In the genomic region with DNA sequence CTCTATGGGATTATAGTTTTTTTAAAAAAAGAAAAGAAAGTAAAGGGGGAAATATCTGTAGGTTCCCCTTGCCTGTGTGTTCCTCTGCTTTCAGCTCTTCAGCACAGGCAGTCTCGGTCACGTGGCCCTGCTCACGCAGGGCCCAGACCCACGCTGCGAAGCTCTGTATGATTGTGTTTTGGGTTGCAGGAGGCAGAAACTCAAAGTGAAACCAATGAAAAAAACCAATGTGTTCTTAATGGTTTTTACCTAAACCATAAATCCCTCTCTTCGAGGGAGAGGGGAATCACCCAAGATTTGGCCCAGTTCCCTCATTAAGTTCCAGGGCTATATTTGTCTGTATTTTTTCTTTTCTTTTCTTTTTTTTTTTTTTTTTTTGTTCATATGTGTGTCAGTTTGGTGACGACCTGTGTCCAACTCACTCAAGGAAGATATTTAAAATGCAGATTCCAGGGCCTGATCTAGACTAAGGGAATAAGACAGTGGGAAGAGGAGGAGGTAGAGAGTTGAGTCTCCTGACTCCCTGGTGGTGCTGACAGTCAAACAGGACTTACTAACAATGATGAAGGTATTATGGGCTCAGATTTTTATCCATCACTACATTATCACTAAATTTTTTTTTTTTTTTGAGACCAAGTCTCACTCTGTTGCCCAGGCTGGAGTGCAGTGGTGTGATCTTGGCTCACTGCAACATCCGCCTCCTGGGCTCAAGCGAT, we compare ENCODE assay signal across 1 cellular context.
A peak's percentile ranks its signal among the peaks of the same experiment; 100 is the strongest.
TF ChIP-seq lines count a peak whose summit lies in the region.

No MANE protein-coding gene starts in this region.

TF ChIP-seq in GM12878, 131 proteins besides CTCF, POLR2A, EP300 and RAD21 (continued from another document and continues in another):
- TF ChIP-seq JUNB (IDR thresholded peaks at IDR 0.05) (peak; percentile 78), HDAC2 (IDR thresholded peaks at IDR 0.05) (no peak), MEF2B (IDR thresholded peaks at IDR 0.05; ENCODE audit: partially characterized antibody, poor library complexity, severe bottlenecking) (peak; percentile 72), POU2F2 (IDR thresholded peaks at IDR 0.05; ENCODE audit: borderline replicate concordance, low read depth, low read length) (peak; percentile 60; the same call in 1 of the 3 replicates), BHLHE40 (IDR thresholded peaks at IDR 0.05; ENCODE audit: borderline replicate concordance in 1 of 2, low read depth in 2 of 2, low read length in 1 of 2) (peak; percentile 96 to 97), FOXM1 (IDR thresholded peaks at IDR 0.05; ENCODE audit: low read depth, low read length) (peak; percentile 86), KLF5 (IDR thresholded peaks at IDR 0.05; ENCODE audit: partially characterized antibody) (no peak), CEBPB (IDR thresholded peaks at IDR 0.05; ENCODE audit: borderline replicate concordance in 1 of 2, low read depth in 2 of 2, low read length in 2 of 2) (no peak), BMI1 (IDR thresholded peaks at IDR 0.05; ENCODE audit: borderline replicate concordance) (no peak), FOXK2 (IDR thresholded peaks at IDR 0.05) (no peak), SMAD5 (IDR thresholded peaks at IDR 0.05; ENCODE audit: low read depth) (no peak), MYC (IDR thresholded peaks at IDR 0.05; ENCODE audit: insufficient read depth, insufficient read length, insufficient replicate concordance, low read length, severe bottlenecking) (no peak), RAD51 (IDR thresholded peaks at IDR 0.05) (peak; percentile 97), SPI1 (IDR thresholded peaks at IDR 0.05; ENCODE audit: borderline replicate concordance, insufficient read depth, low read depth, low read length) (peak; percentile 58), NRF1 (conservative IDR thresholded peaks at IDR 0.05; ENCODE audit: low read depth, low read length) (no peak), GABPA (IDR thresholded peaks at IDR 0.05; ENCODE audit: low read depth) (0 out of 2 replicates have a peak, but pooled peaks have one; percentile 10), ZNF622 (IDR thresholded peaks at IDR 0.05) (no peak), SIX5 (IDR thresholded peaks at IDR 0.05; ENCODE audit: low read depth, low read length, severe bottlenecking) (no peak), MYB (IDR thresholded peaks at IDR 0.05; ENCODE audit: borderline replicate concordance, low read depth, low read length) (no peak), NFYA (IDR thresholded peaks at IDR 0.05; ENCODE audit: borderline replicate concordance, low read depth, low read length) (no peak), WRNIP1 (IDR thresholded peaks at IDR 0.05; ENCODE audit: borderline replicate concordance, low read depth, low read length) (no peak), CHD4 (IDR thresholded peaks at IDR 0.05) (no peak), SMAD1 (IDR thresholded peaks at IDR 0.05; ENCODE audit: low read depth, partially characterized antibody) (peak; percentile 59), SMC3 (IDR thresholded peaks at IDR 0.05; ENCODE audit: borderline replicate concordance, low read length) (no peak), STAT3 (IDR thresholded peaks at IDR 0.05; ENCODE audit: low read depth, low read length) (no peak), KAT2A (conservative IDR thresholded peaks at IDR 0.05; ENCODE audit: control insufficient read depth, low read depth, low read length) (no peak), NFIC (IDR thresholded peaks at IDR 0.05; ENCODE audit: low read depth, low read length) (peak; percentile 95), RFX5 (IDR thresholded peaks at IDR 0.05; ENCODE audit: low read depth, low read length) (no peak), NFXL1 (IDR thresholded peaks at IDR 0.05; ENCODE audit: borderline replicate concordance) (no peak), MEF2A (IDR thresholded peaks at IDR 0.05; ENCODE audit: insufficient read depth, low read depth, low read length) (peak; percentile 65; the same call in 1 of the 2 replicates), MTA2 (IDR thresholded peaks at IDR 0.05; ENCODE audit: low read depth) (peak; percentile 94), ZNF207 (IDR thresholded peaks at IDR 0.05; ENCODE audit: borderline replicate concordance) (no peak), EZH2 (IDR thresholded peaks at IDR 0.05; ENCODE audit: borderline replicate concordance, control insufficient read depth, low read depth, low read length) (no peak)
- TF ChIP-seq, protein P1, sequence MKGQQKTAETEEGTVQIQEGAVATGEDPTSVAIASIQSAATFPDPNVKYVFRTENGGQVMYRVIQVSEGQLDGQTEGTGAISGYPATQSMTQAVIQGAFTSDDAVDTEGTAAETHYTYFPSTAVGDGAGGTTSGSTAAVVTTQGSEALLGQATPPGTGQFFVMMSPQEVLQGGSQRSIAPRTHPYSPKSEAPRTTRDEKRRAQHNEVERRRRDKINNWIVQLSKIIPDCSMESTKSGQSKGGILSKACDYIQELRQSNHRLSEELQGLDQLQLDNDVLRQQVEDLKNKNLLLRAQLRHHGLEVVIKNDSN (IDR thresholded peaks at IDR 0.05; ENCODE audit: borderline replicate concordance, extremely low read length, insufficient read depth, low read depth, low read length) = peak; percentile 86
- TF ChIP-seq, protein P2, sequence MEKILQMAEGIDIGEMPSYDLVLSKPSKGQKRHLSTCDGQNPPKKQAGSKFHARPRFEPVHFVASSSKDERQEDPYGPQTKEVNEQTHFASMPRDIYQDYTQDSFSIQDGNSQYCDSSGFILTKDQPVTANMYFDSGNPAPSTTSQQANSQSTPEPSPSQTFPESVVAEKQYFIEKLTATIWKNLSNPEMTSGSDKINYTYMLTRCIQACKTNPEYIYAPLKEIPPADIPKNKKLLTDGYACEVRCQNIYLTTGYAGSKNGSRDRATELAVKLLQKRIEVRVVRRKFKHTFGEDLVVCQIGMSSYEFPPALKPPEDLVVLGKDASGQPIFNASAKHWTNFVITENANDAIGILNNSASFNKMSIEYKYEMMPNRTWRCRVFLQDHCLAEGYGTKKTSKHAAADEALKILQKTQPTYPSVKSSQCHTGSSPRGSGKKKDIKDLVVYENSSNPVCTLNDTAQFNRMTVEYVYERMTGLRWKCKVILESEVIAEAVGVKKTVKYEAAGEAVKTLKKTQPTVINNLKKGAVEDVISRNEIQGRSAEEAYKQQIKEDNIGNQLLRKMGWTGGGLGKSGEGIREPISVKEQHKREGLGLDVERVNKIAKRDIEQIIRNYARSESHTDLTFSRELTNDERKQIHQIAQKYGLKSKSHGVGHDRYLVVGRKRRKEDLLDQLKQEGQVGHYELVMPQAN (conservative IDR thresholded peaks at IDR 0.05) = no peak
- TF ChIP-seq, protein P3, sequence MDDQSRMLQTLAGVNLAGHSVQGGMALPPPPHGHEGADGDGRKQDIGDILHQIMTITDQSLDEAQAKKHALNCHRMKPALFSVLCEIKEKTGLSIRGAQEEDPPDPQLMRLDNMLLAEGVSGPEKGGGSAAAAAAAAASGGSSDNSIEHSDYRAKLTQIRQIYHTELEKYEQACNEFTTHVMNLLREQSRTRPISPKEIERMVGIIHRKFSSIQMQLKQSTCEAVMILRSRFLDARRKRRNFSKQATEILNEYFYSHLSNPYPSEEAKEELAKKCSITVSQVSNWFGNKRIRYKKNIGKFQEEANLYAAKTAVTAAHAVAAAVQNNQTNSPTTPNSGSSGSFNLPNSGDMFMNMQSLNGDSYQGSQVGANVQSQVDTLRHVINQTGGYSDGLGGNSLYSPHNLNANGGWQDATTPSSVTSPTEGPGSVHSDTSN (IDR thresholded peaks at IDR 0.05; ENCODE audit: insufficient replicate concordance, low read depth, low read length) = no peak
- TF ChIP-seq, protein P4, sequence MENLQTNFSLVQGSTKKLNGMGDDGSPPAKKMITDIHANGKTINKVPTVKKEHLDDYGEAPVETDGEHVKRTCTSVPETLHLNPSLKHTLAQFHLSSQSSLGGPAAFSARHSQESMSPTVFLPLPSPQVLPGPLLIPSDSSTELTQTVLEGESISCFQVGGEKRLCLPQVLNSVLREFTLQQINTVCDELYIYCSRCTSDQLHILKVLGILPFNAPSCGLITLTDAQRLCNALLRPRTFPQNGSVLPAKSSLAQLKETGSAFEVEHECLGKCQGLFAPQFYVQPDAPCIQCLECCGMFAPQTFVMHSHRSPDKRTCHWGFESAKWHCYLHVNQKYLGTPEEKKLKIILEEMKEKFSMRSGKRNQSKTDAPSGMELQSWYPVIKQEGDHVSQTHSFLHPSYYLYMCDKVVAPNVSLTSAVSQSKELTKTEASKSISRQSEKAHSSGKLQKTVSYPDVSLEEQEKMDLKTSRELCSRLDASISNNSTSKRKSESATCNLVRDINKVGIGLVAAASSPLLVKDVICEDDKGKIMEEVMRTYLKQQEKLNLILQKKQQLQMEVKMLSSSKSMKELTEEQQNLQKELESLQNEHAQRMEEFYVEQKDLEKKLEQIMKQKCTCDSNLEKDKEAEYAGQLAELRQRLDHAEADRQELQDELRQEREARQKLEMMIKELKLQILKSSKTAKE (IDR thresholded peaks at IDR 0.05; ENCODE audit: low read depth, poor library complexity, severe bottlenecking) = peak; percentile 91
- TF ChIP-seq, protein P5, sequence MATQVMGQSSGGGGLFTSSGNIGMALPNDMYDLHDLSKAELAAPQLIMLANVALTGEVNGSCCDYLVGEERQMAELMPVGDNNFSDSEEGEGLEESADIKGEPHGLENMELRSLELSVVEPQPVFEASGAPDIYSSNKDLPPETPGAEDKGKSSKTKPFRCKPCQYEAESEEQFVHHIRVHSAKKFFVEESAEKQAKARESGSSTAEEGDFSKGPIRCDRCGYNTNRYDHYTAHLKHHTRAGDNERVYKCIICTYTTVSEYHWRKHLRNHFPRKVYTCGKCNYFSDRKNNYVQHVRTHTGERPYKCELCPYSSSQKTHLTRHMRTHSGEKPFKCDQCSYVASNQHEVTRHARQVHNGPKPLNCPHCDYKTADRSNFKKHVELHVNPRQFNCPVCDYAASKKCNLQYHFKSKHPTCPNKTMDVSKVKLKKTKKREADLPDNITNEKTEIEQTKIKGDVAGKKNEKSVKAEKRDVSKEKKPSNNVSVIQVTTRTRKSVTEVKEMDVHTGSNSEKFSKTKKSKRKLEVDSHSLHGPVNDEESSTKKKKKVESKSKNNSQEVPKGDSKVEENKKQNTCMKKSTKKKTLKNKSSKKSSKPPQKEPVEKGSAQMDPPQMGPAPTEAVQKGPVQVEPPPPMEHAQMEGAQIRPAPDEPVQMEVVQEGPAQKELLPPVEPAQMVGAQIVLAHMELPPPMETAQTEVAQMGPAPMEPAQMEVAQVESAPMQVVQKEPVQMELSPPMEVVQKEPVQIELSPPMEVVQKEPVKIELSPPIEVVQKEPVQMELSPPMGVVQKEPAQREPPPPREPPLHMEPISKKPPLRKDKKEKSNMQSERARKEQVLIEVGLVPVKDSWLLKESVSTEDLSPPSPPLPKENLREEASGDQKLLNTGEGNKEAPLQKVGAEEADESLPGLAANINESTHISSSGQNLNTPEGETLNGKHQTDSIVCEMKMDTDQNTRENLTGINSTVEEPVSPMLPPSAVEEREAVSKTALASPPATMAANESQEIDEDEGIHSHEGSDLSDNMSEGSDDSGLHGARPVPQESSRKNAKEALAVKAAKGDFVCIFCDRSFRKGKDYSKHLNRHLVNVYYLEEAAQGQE (IDR thresholded peaks at IDR 0.05; ENCODE audit: low read depth, low read length) = no peak
- TF ChIP-seq, protein P6, sequence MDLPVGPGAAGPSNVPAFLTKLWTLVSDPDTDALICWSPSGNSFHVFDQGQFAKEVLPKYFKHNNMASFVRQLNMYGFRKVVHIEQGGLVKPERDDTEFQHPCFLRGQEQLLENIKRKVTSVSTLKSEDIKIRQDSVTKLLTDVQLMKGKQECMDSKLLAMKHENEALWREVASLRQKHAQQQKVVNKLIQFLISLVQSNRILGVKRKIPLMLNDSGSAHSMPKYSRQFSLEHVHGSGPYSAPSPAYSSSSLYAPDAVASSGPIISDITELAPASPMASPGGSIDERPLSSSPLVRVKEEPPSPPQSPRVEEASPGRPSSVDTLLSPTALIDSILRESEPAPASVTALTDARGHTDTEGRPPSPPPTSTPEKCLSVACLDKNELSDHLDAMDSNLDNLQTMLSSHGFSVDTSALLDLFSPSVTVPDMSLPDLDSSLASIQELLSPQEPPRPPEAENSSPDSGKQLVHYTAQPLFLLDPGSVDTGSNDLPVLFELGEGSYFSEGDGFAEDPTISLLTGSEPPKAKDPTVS (IDR thresholded peaks at IDR 0.05; ENCODE audit: low read depth, low read length) = no peak
- TF ChIP-seq, protein P7, sequence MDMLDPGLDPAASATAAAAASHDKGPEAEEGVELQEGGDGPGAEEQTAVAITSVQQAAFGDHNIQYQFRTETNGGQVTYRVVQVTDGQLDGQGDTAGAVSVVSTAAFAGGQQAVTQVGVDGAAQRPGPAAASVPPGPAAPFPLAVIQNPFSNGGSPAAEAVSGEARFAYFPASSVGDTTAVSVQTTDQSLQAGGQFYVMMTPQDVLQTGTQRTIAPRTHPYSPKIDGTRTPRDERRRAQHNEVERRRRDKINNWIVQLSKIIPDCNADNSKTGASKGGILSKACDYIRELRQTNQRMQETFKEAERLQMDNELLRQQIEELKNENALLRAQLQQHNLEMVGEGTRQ (IDR thresholded peaks at IDR 0.05; ENCODE audit: borderline replicate concordance, low read depth, low read length) = peak; percentile 92
- TF ChIP-seq, protein P8, sequence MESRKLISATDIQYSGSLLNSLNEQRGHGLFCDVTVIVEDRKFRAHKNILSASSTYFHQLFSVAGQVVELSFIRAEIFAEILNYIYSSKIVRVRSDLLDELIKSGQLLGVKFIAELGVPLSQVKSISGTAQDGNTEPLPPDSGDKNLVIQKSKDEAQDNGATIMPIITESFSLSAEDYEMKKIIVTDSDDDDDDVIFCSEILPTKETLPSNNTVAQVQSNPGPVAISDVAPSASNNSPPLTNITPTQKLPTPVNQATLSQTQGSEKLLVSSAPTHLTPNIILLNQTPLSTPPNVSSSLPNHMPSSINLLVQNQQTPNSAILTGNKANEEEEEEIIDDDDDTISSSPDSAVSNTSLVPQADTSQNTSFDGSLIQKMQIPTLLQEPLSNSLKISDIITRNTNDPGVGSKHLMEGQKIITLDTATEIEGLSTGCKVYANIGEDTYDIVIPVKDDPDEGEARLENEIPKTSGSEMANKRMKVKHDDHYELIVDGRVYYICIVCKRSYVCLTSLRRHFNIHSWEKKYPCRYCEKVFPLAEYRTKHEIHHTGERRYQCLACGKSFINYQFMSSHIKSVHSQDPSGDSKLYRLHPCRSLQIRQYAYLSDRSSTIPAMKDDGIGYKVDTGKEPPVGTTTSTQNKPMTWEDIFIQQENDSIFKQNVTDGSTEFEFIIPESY (IDR thresholded peaks at IDR 0.05) = no peak
- TF ChIP-seq, protein P9, sequence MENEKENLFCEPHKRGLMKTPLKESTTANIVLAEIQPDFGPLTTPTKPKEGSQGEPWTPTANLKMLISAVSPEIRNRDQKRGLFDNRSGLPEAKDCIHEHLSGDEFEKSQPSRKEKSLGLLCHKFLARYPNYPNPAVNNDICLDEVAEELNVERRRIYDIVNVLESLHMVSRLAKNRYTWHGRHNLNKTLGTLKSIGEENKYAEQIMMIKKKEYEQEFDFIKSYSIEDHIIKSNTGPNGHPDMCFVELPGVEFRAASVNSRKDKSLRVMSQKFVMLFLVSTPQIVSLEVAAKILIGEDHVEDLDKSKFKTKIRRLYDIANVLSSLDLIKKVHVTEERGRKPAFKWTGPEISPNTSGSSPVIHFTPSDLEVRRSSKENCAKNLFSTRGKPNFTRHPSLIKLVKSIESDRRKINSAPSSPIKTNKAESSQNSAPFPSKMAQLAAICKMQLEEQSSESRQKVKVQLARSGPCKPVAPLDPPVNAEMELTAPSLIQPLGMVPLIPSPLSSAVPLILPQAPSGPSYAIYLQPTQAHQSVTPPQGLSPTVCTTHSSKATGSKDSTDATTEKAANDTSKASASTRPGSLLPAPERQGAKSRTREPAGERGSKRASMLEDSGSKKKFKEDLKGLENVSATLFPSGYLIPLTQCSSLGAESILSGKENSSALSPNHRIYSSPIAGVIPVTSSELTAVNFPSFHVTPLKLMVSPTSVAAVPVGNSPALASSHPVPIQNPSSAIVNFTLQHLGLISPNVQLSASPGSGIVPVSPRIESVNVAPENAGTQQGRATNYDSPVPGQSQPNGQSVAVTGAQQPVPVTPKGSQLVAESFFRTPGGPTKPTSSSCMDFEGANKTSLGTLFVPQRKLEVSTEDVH (IDR thresholded peaks at IDR 0.05; ENCODE audit: low read depth, partially characterized antibody) = no peak
